ENCODE assay signal across 15 cellular contexts in genomic region chr1:226482196-226482595, GRCh38.
"Had no signal": no experiment of that assay in that cellular context is flagged by ENCODE, and none has a peak within 500 bp of the region (broad histone marks: within the 10 kb centered on the region; RNA-seq: fewer than 3 reads in every experiment).

No MANE protein-coding gene starts in this region.

- H3K79me2 ChIP-seq: parathyroid adenoma had no signal

- H3K36me3 ChIP-seq: gastrocnemius medialis, heart left ventricle, left lung, thyroid gland had no signal

- H3K27ac ChIP-seq: gastrocnemius medialis, heart left ventricle, left lung, parathyroid adenoma, thyroid gland had no signal

- H3K4me1 ChIP-seq: gastrocnemius medialis, heart left ventricle, left lung, parathyroid adenoma, thyroid gland had no signal

- H3K4me3 ChIP-seq: gastrocnemius medialis, heart left ventricle, left lung, thyroid gland had no signal

- H2AFZ ChIP-seq: parathyroid adenoma had no signal

- H3K27me3 ChIP-seq: left lung, thyroid gland had no signal

- H3K9me3 ChIP-seq: gastrocnemius medialis, left lung, thyroid gland had no signal

- DNase-seq: activated CD4-positive, alpha-beta T cell treated with anti-CD3 and anti-CD28 coated beads, Interleukin-2, amount 10 ng/mL, durations not matched to agents 7 days and 5 days; activated CD8-positive, alpha-beta memory T cell treated with anti-CD3 and anti-CD28 coated beads, Interleukin-2, amount 50 U/mL, for 4 hours; activated effector memory CD4-positive, alpha-beta T cell treated with Interleukin-2 at 50 U/mL for 16 hours; activated naive CD4-positive, alpha-beta T cell treated with anti-CD3 and anti-CD28 coated beads, Interleukin-2, amount 10 ng/mL, durations not matched to agents 7 days and 5 days; activated T-cell treated with anti-CD3 and anti-CD28 coated beads, Interleukin-2, amount 50 U/mL, for 48 hours; effector CD8-positive, alpha-beta T cell; gastrocnemius medialis; heart left ventricle; kidney; left lung; mammary epithelial cell; naive B cell; stimulated activated naive CD4-positive, alpha-beta T cell; thyroid gland had no signal

- H3K9ac ChIP-seq: parathyroid adenoma had no signal
